In the genomic region with DNA sequence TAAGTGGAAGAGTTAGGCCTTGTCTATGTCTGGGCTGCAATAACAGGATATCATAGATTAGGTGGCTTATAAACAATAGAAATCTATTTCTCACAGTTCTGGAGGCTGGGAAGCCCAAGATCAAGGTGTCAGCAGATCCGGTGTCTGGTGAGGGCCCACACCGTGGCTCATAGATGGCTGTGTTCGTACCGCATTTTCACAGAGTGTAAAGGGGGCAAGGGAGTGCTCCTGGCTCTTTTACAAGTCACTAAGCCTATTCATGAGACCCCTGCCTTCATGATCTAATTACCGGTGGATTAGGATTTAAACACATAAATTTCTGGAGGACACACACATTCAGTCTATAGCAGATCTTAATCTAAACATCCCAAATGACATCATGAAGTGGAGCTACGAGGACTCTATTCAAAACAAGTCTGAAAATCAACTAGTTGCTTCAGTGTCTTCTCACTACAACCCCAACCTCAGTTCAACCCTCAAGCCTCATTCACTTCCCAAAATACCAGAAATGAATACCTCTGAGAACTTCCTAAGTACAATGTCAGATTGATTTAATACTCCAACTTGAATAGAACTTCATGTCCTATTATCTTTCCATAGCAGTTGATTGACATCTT, we compare ENCODE assay signal across 27 cellular contexts. TPM values are rescaled to one million over a fixed set of nuclear protein-coding genes. Genes with fewer than 3 reads are reported as not detected.
"Had no signal": no experiment of that assay in that cellular context is flagged by ENCODE, and none has a peak within 500 bp of the region (broad histone marks: within the 10 kb centered on the region; RNA-seq: fewer than 3 reads in every experiment).

No MANE protein-coding gene starts in this region.

- DNase-seq: activated CD4-positive, alpha-beta memory T cell treated with anti-CD3 and anti-CD28 coated beads, Interleukin-2, amount 10 ng/mL, durations not matched to agents 7 days and 5 days; activated CD4-positive, alpha-beta T cell treated with anti-CD3 and anti-CD28 coated beads for 36 hours; activated CD4-positive, alpha-beta T cell treated with anti-CD3 and anti-CD28 coated beads, Interleukin-2, amount 10 ng/mL, durations not matched to agents 24 days and 14 days; activated CD4-positive, alpha-beta T cell treated with anti-CD3 and anti-CD28 coated beads, Interleukin-2, amount 50 U/mL, for 4 hours; activated CD4-positive, CD25-positive, alpha-beta regulatory T cell; activated CD4-positive, CD25-positive, alpha-beta regulatory T cell treated with anti-CD3 and anti-CD28 coated beads, Interleukin-2, amount 50 U/mL, for 72 hours; activated CD8-positive, alpha-beta memory T cell treated with anti-CD3 and anti-CD28 coated beads, Interleukin-2, amount 50 U/mL, for 48 hours; activated gamma-delta T cell; activated naive CD4-positive, alpha-beta T cell; activated naive CD4-positive, alpha-beta T cell treated with anti-CD3 and anti-CD28 coated beads, Interleukin-2, amount 10 ng/mL, durations not matched to agents 7 days and 5 days; activated naive CD8-positive, alpha-beta T cell treated with anti-CD3 and anti-CD28 coated beads, Interleukin-2, amount 10 ng/mL, durations not matched to agents 7 days and 5 days; activated T-cell treated with anti-CD3 and anti-CD28 coated beads for 4 hours; activated T-cell treated with anti-CD3 and anti-CD28 coated beads, Interleukin-2, amount 50 U/mL, for 24 hours; activated T-cell treated with anti-CD3 and anti-CD28 coated beads, Interleukin-2, amount 50 U/mL, for 72 hours; central memory CD4-positive, alpha-beta T cell; cerebellar nuclear complex; colonic mucosa; effector CD8-positive, alpha-beta T cell; foreskin fibroblast; glutamatergic neuron; heart left ventricle; T-helper 1 cell; T-helper 17 cell; T1000 had no signal

- H3K27ac ChIP-seq: ascending aorta, breast epithelium, cardiac muscle cell, colonic mucosa, heart left ventricle had no signal

- H3K4me3 ChIP-seq: ascending aorta, breast epithelium, cardiac muscle cell, colonic mucosa, heart left ventricle had no signal

- H3K36me3 ChIP-seq: ascending aorta, breast epithelium, cardiac muscle cell, colonic mucosa, heart left ventricle had no signal

- H3K9me3 ChIP-seq: ascending aorta, breast epithelium, colonic mucosa, heart left ventricle had no signal

- H3K27me3 ChIP-seq: ascending aorta, breast epithelium, colonic mucosa had no signal

- H3K4me1 ChIP-seq: breast epithelium, colonic mucosa had no signal

RNA-seq across cellular contexts. Expression of a gene that starts 23.5 kb away (rescaled TPM):
- total RNA-seq: activated naive CD8-positive, alpha-beta T cell treated with anti-CD3 and anti-CD28 coated beads, Interleukin-2, amount 10 ng/mL, durations not matched to agents 7 days and 5 days; T-helper 17 cell had no signal
